In the genomic region with DNA sequence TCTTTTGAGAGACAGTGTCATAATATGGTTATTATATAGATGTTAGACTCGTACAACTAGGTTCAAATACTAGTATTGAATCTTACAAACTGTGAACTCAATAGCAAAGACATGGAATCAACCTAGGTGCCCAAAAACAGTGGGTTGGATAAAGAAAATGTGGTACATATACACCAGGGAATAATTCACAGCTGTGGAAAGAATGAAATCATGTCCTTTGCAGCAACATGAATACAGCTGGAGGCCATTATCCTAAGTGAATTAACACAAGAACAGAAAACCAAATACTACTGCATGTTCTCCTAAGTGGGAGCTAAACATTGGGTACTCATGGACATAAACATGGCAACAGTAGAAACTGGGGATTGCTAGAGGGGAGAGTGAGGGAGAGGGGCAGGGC, we compare ENCODE assay signal across 35 cellular contexts.
"Had no signal": no experiment of that assay in that cellular context is flagged by ENCODE, and none has a peak within 500 bp of the region (broad histone marks: within the 10 kb centered on the region; RNA-seq: fewer than 3 reads in every experiment).

No MANE protein-coding gene starts in this region.

- H3K9ac ChIP-seq: KMS-11 had no signal

- DNase-seq: activated CD4-positive, alpha-beta memory T cell treated with anti-CD3 and anti-CD28 coated beads, Interleukin-2, amount 10 ng/mL, durations not matched to agents 7 days and 5 days; activated CD4-positive, alpha-beta T cell treated with anti-CD3 and anti-CD28 coated beads for 1 hour; activated CD4-positive, alpha-beta T cell treated with anti-CD3 and anti-CD28 coated beads for 48 hours; activated CD4-positive, CD25-positive, alpha-beta regulatory T cell; activated CD8-positive, alpha-beta memory T cell treated with anti-CD3 and anti-CD28 coated beads for 24 hours; activated CD8-positive, alpha-beta memory T cell treated with anti-CD3 and anti-CD28 coated beads, Interleukin-2, amount 10 ng/mL, durations not matched to agents 7 days and 5 days; activated CD8-positive, alpha-beta memory T cell treated with anti-CD3 and anti-CD28 coated beads, Interleukin-2, amount 50 U/mL, for 48 hours; activated effector memory CD4-positive, alpha-beta T cell treated with anti-CD3 and anti-CD28 coated beads, Interleukin-2, amount 50 U/mL, for 16 hours; activated naive CD4-positive, alpha-beta T cell; activated T-cell treated with anti-CD3 and anti-CD28 coated beads, Interleukin-2, amount 50 U/mL, for 72 hours; adrenal gland; body of pancreas; central memory CD4-positive, alpha-beta T cell; MM.1S; MV-4-11; NCI-H1092; NCI-H1436 treated with DMSO at 0.1 percent for 48 hours; NCI-H1694 treated with DMSO at 0.1 percent for 48 hours; NCI-H2029 treated with DMSO at 0.1 percent for 48 hours; NCI-H2107; NCI-H2171; NCI-H446; NCI-H510A treated with DMSO at 0.1 percent for 48 hours; NCI-H526 treated with DMSO at 0.1 percent for 48 hours; NCI-H774; PC-3; Peyer's patch; RPMI8226; SIG-M5; T1000; WERI-Rb-1 had no signal

- H3K27me3 Mint-ChIP-seq: activated CD4-positive, alpha-beta memory T cell treated with anti-CD3 and anti-CD28 coated beads, Interleukin-2, amount 10 ng/mL, durations not matched to agents 7 days and 5 days; activated CD8-positive, alpha-beta memory T cell treated with anti-CD3 and anti-CD28 coated beads, Interleukin-2, amount 10 ng/mL, durations not matched to agents 7 days and 5 days; activated T-helper 17 cell treated with anti-CD3 and anti-CD28 coated beads, Interleukin-2, amount 50 U/mL, for 72 hours had no signal

- H3K27ac ChIP-seq: adrenal gland, body of pancreas, breast epithelium, KMS-11, Peyer's patch, WERI-Rb-1 had no signal

- H3K27me3 ChIP-seq: adrenal gland, body of pancreas, breast epithelium, Peyer's patch had no signal

- H3K4me3 ChIP-seq: adrenal gland, body of pancreas, breast epithelium, Peyer's patch had no signal

- H3K27ac Mint-ChIP-seq: activated CD4-positive, alpha-beta memory T cell treated with anti-CD3 and anti-CD28 coated beads, Interleukin-2, amount 10 ng/mL, durations not matched to agents 7 days and 5 days; activated CD8-positive, alpha-beta memory T cell treated with anti-CD3 and anti-CD28 coated beads, Interleukin-2, amount 10 ng/mL, durations not matched to agents 7 days and 5 days; activated naive CD4-positive, alpha-beta T cell treated with anti-CD3 and anti-CD28 coated beads, Interleukin-2, amount 50 U/mL, for 72 hours; activated T-helper 17 cell treated with anti-CD3 and anti-CD28 coated beads, Interleukin-2, amount 50 U/mL, for 72 hours had no signal

- H3K4me3 Mint-ChIP-seq: activated CD4-positive, alpha-beta memory T cell treated with anti-CD3 and anti-CD28 coated beads, Interleukin-2, amount 10 ng/mL, durations not matched to agents 7 days and 5 days; activated CD8-positive, alpha-beta memory T cell treated with anti-CD3 and anti-CD28 coated beads, Interleukin-2, amount 10 ng/mL, durations not matched to agents 7 days and 5 days; activated T-cell treated with anti-CD3 and anti-CD28 coated beads, Interleukin-2, amount 50 U/mL, for 72 hours; activated T-helper 17 cell treated with anti-CD3 and anti-CD28 coated beads, Interleukin-2, amount 50 U/mL, for 72 hours had no signal

- H3K4me2 ChIP-seq: KMS-11 had no signal

- H3K36me3 ChIP-seq: adrenal gland, breast epithelium, Peyer's patch, WERI-Rb-1 had no signal

- H3K9me3 ChIP-seq: adrenal gland, body of pancreas, breast epithelium, Peyer's patch had no signal

- H3K9me3 Mint-ChIP-seq: activated CD4-positive, alpha-beta memory T cell treated with anti-CD3 and anti-CD28 coated beads, Interleukin-2, amount 10 ng/mL, durations not matched to agents 7 days and 5 days; activated naive CD4-positive, alpha-beta T cell treated with anti-CD3 and anti-CD28 coated beads, Interleukin-2, amount 50 U/mL, for 72 hours; activated T-cell treated with anti-CD3 and anti-CD28 coated beads, Interleukin-2, amount 50 U/mL, for 72 hours; activated T-helper 17 cell treated with anti-CD3 and anti-CD28 coated beads, Interleukin-2, amount 50 U/mL, for 72 hours had no signal

- ATAC-seq: activated CD8-positive, alpha-beta memory T cell treated with anti-CD3 and anti-CD28 coated beads, Interleukin-2, amount 10 ng/mL, durations not matched to agents 7 days and 5 days; activated naive CD4-positive, alpha-beta T cell treated with anti-CD3 and anti-CD28 coated beads, Interleukin-2, amount 50 U/mL, for 72 hours; activated T-cell treated with anti-CD3 and anti-CD28 coated beads, Interleukin-2, amount 50 U/mL, for 72 hours; activated T-helper 17 cell treated with anti-CD3 and anti-CD28 coated beads, Interleukin-2, amount 50 U/mL, for 72 hours; body of pancreas; PC-3 had no signal
